In the genomic region with DNA sequence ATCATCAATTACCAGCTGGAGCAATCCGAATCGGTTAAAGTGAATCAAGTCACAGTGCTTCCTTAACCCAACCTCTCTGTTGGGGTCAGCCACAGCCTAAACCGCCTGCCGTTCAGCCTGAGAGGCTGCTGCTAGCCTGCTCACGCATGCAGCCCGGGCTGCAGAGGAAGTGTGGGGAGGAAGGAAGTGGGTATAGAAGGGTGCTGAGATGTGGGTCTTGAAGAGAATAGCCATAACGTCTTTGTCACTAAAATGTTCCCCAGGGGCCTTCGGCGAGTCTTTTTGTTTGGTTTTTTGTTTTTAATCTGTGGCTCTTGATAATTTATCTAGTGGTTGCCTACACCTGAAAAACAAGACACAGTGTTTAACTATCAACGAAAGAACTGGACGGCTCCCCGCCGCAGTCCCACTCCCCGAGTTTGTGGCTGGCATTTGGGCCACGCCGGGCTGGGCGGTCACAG, we compare ENCODE assay signal across 8 cellular contexts. TPM values are rescaled to one million over a fixed set of nuclear protein-coding genes. Genes with fewer than 3 reads are reported as not detected.
DNase-seq lines count a peak whose midpoint lies in the region; ATAC-seq and TF ChIP-seq lines count a peak whose summit lies in the region.

No MANE protein-coding gene starts in this region.

- H3K4me1 ChIP-seq in CD8-positive, alpha-beta memory T cell (ENCODE audit: insufficient read depth, low read length) = peaks cover 24% of the 10 kb centered on the region
- H3K4me1 ChIP-seq in lung (ENCODE audit: control insufficient read depth in 2 of 2, insufficient read depth in 2 of 2, low read length in 2 of 2) = peaks cover 0 to 10% of the 10 kb centered on the region in 2 donors

- peak overlapping the region; percentile 86 to 100 (median 95) for H3K4me3 Mint-ChIP-seq in CD8-positive, alpha-beta memory T cell
- peak overlapping the region; percentile 91 for H3K4me3 Mint-ChIP-seq in central memory CD8-positive, alpha-beta T cell

- peaks cover 39 to 51% (median 49%) of the 10 kb centered on the region in 3 donors for H3K4me1 Mint-ChIP-seq in CD8-positive, alpha-beta memory T cell
- H3K4me1 Mint-ChIP-seq in central memory CD8-positive, alpha-beta T cell = peaks cover 53% of the 10 kb centered on the region

- 2 to 5% methylated on average over 17 of the region's 17 CpGs for WGBS in lung, 2 donors

- DNase-seq in CD8-positive, alpha-beta memory T cell = peak; percentile 67 to 90 (median 82)
- DNase-seq in HUDEP-2 (lab: John Stamatoyannopoulos, UW; ENCODE audit: unreplicated experiment in 76 of 76) (peak in 59 of 76 experiments; percentile 9 to 83 (median 46)), lung (ENCODE audit: low spot score) (peak; percentile 46), GOT3 (lab: John Stamatoyannopoulos, UW) (no peak)
- peak; percentile 52 to 75 for DNase-seq in central memory CD8-positive, alpha-beta T cell (ENCODE audit: low spot score in 2 of 2)
- peak; percentile 42 to 44 for DNase-seq in stimulated activated CD8-positive, alpha-beta memory T cell treated with anti-CD3 and anti-CD28 coated beads, Interleukin-4, amount 100 ng/mL, for 1 hour (ENCODE audit: low read depth in 2 of 2, low spot score in 1 of 2)

- peak; percentile 80 for ATAC-seq in GM21423 (IDR thresholded peaks at IDR 0.05; ENCODE audit: unreplicated experiment)
- ATAC-seq in central memory CD8-positive, alpha-beta T cell (replicated peaks; ENCODE audit: extremely low read depth, poor library complexity, severe bottlenecking) = peak; percentile 84
- ATAC-seq in lung (ENCODE audit: insufficient read depth, low FRiP score) = peak; percentile 61

- H3K27ac Mint-ChIP-seq in CD8-positive, alpha-beta memory T cell = peak overlapping the region; percentile 88 to 98 (median 95)
- peak overlapping the region; percentile 87 for H3K27ac Mint-ChIP-seq in central memory CD8-positive, alpha-beta T cell (ENCODE audit: low read depth)

- no peaks in the 10 kb centered on the region for H3K27me3 Mint-ChIP-seq in CD8-positive, alpha-beta memory T cell
- H3K27me3 Mint-ChIP-seq in central memory CD8-positive, alpha-beta T cell = no peaks in the 10 kb centered on the region

- no peaks in the 10 kb centered on the region for H3K27me3 ChIP-seq in CD8-positive, alpha-beta memory T cell (ENCODE audit: insufficient read depth, low read length, poor library complexity, severe bottlenecking)
- H3K27me3 ChIP-seq in lung (ENCODE audit: control insufficient read depth, insufficient read depth) = no peaks in the 10 kb centered on the region

- H3K9me3 ChIP-seq in CD8-positive, alpha-beta memory T cell (ENCODE audit: low read length) = no peaks in the 10 kb centered on the region
- no peaks in the 10 kb centered on the region for H3K9me3 ChIP-seq in lung (ENCODE audit: control insufficient read depth in 2 of 2, insufficient read depth in 1 of 2, low read length in 1 of 2)

- H3K36me3 ChIP-seq in CD8-positive, alpha-beta memory T cell (ENCODE audit: insufficient read depth, low read length) = no peaks in the 10 kb centered on the region
- no peaks in the 10 kb centered on the region for H3K36me3 ChIP-seq in lung (ENCODE audit: control insufficient read depth in 2 of 2, insufficient read depth in 2 of 2, low read length in 2 of 2)

- peak overlapping the region; percentile 88 for H3K27ac ChIP-seq in CD8-positive, alpha-beta memory T cell (ENCODE audit: low read depth, low read length)
- H3K27ac ChIP-seq in lung (ENCODE audit: low read depth in 1 of 2, low read length in 1 of 2) = peak overlapping the region in 1 of 2 donors; percentile 80

- CTCF ChIA-PET in CD8-positive, alpha-beta memory T cell (lab: Charles Lee) = interaction anchor here (0.6 to 6.4 kb wide), 35 partner anchors 11 to 376 kb away, joined by 3 to 52 read pairs (median 6); no protein-coding TSS in a partner anchor

- TF ChIP-seq CTCF in WI38 (IDR thresholded peaks at IDR 0.05; ENCODE audit: low read depth, low read length) (no peak), lung (IDR thresholded peaks at IDR 0.05; ENCODE audit: control extremely low read depth, extremely low read depth) (no peak)

- POLR2A ChIA-PET in CD8-positive, alpha-beta memory T cell (lab: Charles Lee) = interaction anchor here (0.9 to 2.2 kb wide), 11 partner anchors 10 to 352 kb away, joined by 3 to 15 read pairs (median 4); no protein-coding TSS in a partner anchor

- H3K4me3 ChIP-seq in CD8-positive, alpha-beta memory T cell (ENCODE audit: low read length) = peak overlapping the region; percentile 81
- H3K4me3 ChIP-seq in WI38 (ENCODE audit: low read depth, low read length) (peak overlapping the region; percentile 75), lung (no peak overlapping the region)

- H3K36me3 Mint-ChIP-seq in CD8-positive, alpha-beta memory T cell = peaks cover 4 to 46% (median 15%) of the 10 kb centered on the region in 3 donors
- H3K36me3 Mint-ChIP-seq in central memory CD8-positive, alpha-beta T cell (ENCODE audit: insufficient read depth) = peaks cover 42% of the 10 kb centered on the region

- no peaks in the 10 kb centered on the region for H3K9me3 Mint-ChIP-seq in CD8-positive, alpha-beta memory T cell
- no peaks in the 10 kb centered on the region for H3K9me3 Mint-ChIP-seq in central memory CD8-positive, alpha-beta T cell

RNA-seq across cellular contexts. Expression of gene ITGA4, which starts 0.5 kb away (rescaled TPM):
- 100 to 1,000 TPM; 142 TPM for total RNA-seq in CD8-positive, alpha-beta memory T cell
- polyA plus RNA-seq in CD8-positive, alpha-beta memory T cell = 212 TPM
- 10 to 100 TPM; 18.3 to 71.0 TPM for total RNA-seq in lung
- 10 to 100 TPM in 1 of 2 donors, under 1 TPM in 1; 0.73 to 10.4 TPM for polyA plus RNA-seq in lung
